Comparison of ENCODE assay signal across 1 cellular context in genomic region chr5:174903333-174903732, GRCh38.
TF ChIP-seq lines count a peak whose summit lies in the region.

No MANE protein-coding gene starts in this region.

TF ChIP-seq in HCT116, 20 proteins besides CTCF, POLR2A, EP300 and RAD21 (continued from another document):
- no peak for TF ChIP-seq ZBTB33 (IDR thresholded peaks at IDR 0.05; ENCODE audit: extremely low read depth, insufficient replicate concordance, low read length)
- no peak for TF ChIP-seq SIN3A (IDR thresholded peaks at IDR 0.05; ENCODE audit: low read depth)
- no peak for TF ChIP-seq TCF7L2 (IDR thresholded peaks at IDR 0.05; ENCODE audit: borderline replicate concordance, extremely low read depth, insufficient read depth, insufficient read length)
- no peak for TF ChIP-seq JUND (IDR thresholded peaks at IDR 0.05)
- TF ChIP-seq ATF3 (IDR thresholded peaks at IDR 0.05), result no peak
- no peak for TF ChIP-seq SP1 (IDR thresholded peaks at IDR 0.05; ENCODE audit: low read depth)
- TF ChIP-seq CEBPB (IDR thresholded peaks at IDR 0.05; ENCODE audit: low read depth), result no peak
- no peak for TF ChIP-seq ZNF274 (IDR thresholded peaks at IDR 0.05; ENCODE audit: low read depth, low read length)
- TF ChIP-seq MAX (IDR thresholded peaks at IDR 0.05), result no peak
- TF ChIP-seq EZH2 (IDR thresholded peaks at IDR 0.05), result no peak
- TF ChIP-seq EGR1 (IDR thresholded peaks at IDR 0.05; ENCODE audit: low read depth), result no peak
- no peak for TF ChIP-seq YY1 (IDR thresholded peaks at IDR 0.05; ENCODE audit: extremely low read depth, insufficient replicate concordance, low read depth, low read length)
- TF ChIP-seq REST (IDR thresholded peaks at IDR 0.05; ENCODE audit: low read depth), result no peak
